In the genomic region with DNA sequence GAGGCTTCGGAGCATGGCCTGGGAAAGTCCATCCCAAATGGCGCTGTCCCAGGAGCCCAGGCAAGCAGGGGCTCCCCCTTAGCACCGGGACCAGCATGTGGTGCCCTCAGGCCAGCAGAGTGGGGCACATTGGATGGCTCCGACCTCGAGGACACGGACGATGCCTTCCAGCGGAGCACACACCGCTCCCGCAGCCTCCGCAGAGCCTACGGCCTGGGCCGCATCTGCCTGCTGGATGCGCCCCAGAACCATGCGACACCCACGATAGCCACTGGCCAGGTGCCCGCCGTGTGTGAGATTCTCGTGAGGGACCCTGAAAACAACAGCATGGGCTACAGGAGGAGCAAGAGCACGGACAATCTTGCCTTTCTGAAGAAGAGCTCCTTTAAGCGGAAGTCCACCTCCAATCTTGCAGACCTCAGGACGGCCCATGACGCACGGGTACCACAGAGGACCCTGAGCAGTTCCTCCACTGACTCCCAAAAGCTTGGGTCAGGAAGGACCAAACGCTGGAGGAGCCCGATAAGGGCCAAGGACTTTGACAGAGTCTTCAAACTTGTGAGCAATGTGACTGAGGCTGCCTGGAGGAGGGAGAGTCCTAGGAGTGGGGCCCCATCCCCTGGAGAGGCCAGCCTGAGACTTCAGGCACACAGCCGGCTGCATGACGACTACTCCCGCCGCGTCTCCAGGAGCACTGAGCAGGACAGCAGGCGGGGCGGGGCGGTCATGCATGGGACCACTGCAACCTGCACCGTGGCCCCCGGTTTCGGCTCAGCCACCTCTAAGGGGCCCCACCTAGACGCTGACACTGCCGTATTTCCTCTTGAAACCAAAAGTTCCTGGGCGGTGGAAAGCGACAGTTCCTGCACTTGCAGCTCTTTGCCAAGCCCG, we compare ENCODE assay signal across 1 cellular context.
TF ChIP-seq lines count a peak whose summit lies in the region.

No MANE protein-coding gene starts in this region.

TF ChIP-seq in SK-N-SH, 30 proteins besides CTCF, POLR2A, EP300 and RAD21 (continued from another document):
- TF ChIP-seq, protein P1, sequence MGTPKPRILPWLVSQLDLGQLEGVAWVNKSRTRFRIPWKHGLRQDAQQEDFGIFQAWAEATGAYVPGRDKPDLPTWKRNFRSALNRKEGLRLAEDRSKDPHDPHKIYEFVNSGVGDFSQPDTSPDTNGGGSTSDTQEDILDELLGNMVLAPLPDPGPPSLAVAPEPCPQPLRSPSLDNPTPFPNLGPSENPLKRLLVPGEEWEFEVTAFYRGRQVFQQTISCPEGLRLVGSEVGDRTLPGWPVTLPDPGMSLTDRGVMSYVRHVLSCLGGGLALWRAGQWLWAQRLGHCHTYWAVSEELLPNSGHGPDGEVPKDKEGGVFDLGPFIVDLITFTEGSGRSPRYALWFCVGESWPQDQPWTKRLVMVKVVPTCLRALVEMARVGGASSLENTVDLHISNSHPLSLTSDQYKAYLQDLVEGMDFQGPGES (IDR thresholded peaks at IDR 0.05; ENCODE audit: low read depth, low read length) = no peak
- TF ChIP-seq NFIC (IDR thresholded peaks at IDR 0.05; ENCODE audit: borderline replicate concordance) (no peak), NRF1 (IDR thresholded peaks at IDR 0.05; ENCODE audit: low read depth, low read length) (no peak)
- TF ChIP-seq, protein P2, sequence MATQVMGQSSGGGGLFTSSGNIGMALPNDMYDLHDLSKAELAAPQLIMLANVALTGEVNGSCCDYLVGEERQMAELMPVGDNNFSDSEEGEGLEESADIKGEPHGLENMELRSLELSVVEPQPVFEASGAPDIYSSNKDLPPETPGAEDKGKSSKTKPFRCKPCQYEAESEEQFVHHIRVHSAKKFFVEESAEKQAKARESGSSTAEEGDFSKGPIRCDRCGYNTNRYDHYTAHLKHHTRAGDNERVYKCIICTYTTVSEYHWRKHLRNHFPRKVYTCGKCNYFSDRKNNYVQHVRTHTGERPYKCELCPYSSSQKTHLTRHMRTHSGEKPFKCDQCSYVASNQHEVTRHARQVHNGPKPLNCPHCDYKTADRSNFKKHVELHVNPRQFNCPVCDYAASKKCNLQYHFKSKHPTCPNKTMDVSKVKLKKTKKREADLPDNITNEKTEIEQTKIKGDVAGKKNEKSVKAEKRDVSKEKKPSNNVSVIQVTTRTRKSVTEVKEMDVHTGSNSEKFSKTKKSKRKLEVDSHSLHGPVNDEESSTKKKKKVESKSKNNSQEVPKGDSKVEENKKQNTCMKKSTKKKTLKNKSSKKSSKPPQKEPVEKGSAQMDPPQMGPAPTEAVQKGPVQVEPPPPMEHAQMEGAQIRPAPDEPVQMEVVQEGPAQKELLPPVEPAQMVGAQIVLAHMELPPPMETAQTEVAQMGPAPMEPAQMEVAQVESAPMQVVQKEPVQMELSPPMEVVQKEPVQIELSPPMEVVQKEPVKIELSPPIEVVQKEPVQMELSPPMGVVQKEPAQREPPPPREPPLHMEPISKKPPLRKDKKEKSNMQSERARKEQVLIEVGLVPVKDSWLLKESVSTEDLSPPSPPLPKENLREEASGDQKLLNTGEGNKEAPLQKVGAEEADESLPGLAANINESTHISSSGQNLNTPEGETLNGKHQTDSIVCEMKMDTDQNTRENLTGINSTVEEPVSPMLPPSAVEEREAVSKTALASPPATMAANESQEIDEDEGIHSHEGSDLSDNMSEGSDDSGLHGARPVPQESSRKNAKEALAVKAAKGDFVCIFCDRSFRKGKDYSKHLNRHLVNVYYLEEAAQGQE (IDR thresholded peaks at IDR 0.05; ENCODE audit: low read depth, low read length) = no peak
